22 cellular contexts compared by ENCODE assay signal in the genomic region with DNA sequence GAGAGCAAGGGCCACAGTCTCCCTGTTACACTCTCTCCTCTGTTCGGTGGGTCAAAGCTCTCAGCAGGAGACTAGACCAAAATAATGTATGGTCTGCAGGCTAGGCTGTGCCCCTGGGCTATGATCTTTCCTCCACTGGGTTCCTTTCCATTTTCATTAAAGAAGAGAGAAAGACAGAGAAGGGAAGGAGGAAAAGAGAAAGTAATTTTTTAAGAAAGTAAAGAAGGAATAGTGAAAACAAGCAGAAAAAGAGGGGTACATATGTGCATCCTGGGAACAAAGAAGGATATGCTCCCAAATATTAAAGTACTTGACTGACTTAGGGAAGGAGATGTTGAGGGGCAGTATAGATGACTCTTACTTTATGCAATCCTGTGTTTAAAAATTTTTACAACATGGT. TPM values are rescaled to one million over a fixed set of nuclear protein-coding genes. Genes with fewer than 3 reads are reported as not detected.
"Had no signal": no experiment of that assay in that cellular context is flagged by ENCODE, and none has a peak within 500 bp of the region (broad histone marks: within the 10 kb centered on the region; RNA-seq: fewer than 3 reads in every experiment).

No MANE protein-coding gene starts in this region.

- H3K4me1 ChIP-seq: Peyer's patch, SJCRH30 had no signal

- DNase-seq: Kasumi-1; KG1; MM.1S; NCI-H1092 treated with DMSO at 0.1 percent for 48 hours; NCI-H1436 treated with DMSO at 0.1 percent for 48 hours; NCI-H1694; NCI-H187 treated with DMSO at 0.1 percent for 48 hours; NCI-H2029 treated with DMSO at 0.1 percent for 48 hours; NCI-H2227 treated with DMSO at 0.1 percent for 48 hours; NCI-H524; NCI-H69; NCI-H774; NK-92 treated with Interleukin-12 subunit alpha and Interleukin-12 subunit beta, amount 100 ng/mL, for 24 hours; OCI-M1; PC-9; Peyer's patch; SHP77 treated with DMSO at 0.1 percent for 48 hours; SJCRH30; T-helper 1 cell had no signal

- H3K4me2 ChIP-seq: PC-9 had no signal

- H3K27ac ChIP-seq: PC-9, Peyer's patch, SJCRH30 had no signal

- ATAC-seq: Right ventricle myocardium inferior, SK-N-SH treated with all-trans-retinoic acid at 6 μM for 48 hours had no signal

- H2AFZ ChIP-seq: PC-9 had no signal

- H3K9me3 ChIP-seq: Peyer's patch, SJCRH30 had no signal

- H3K4me3 ChIP-seq: PC-9, Peyer's patch, SJCRH30 had no signal

- H3K36me3 ChIP-seq: Peyer's patch, SJCRH30 had no signal

- H3K27me3 ChIP-seq: Peyer's patch, SJCRH30 had no signal

RNA-seq across cellular contexts. Expression of a gene that starts 33.6 kb away (rescaled TPM):
- total RNA-seq: RPMI7951 had no signal
